Comparison of ENCODE assay signal across 9 cellular contexts in genomic region chr3:30347679-30348216, GRCh38.
DNase-seq lines count a peak whose midpoint lies in the region; ATAC-seq, FAIRE-seq and TF ChIP-seq lines count a peak whose summit lies in the region.
"Had no signal": no experiment of that assay in that cellular context is flagged by ENCODE, and none has a peak within 500 bp of the region (broad histone marks: within the 10 kb centered on the region; RNA-seq: fewer than 3 reads in every experiment).

No MANE protein-coding gene starts in this region.

- H3K9me3 Mint-ChIP-seq in astrocyte (ENCODE audit: unreplicated experiment) = no peaks in the 10 kb centered on the region

- no peaks in the 10 kb centered on the region for H3K36me3 ChIP-seq in astrocyte (ENCODE audit: insufficient read depth, low read length)
- H3K36me3 ChIP-seq: thoracic aorta had no signal

- no peaks in the 10 kb centered on the region for H3K9me3 ChIP-seq in astrocyte (ENCODE audit: insufficient read depth, low read depth, low read length)
- H3K9me3 ChIP-seq: thoracic aorta had no signal

- no peaks in the 10 kb centered on the region for H3K27me3 ChIP-seq in astrocyte (ENCODE audit: insufficient read depth, low read length)

- H4K20me1 ChIP-seq in astrocyte (ENCODE audit: insufficient read depth, low read length) = no peaks in the 10 kb centered on the region

- peaks cover 40% of the 10 kb centered on the region for H3K4me1 ChIP-seq in astrocyte (ENCODE audit: insufficient read depth, low read length)

- no peaks in the 10 kb centered on the region for H3K79me2 ChIP-seq in astrocyte (ENCODE audit: insufficient read depth, low read length)

- FAIRE-seq in astrocyte (lab: Jason Lieb, UNC) = peak; percentile 99

- H3K4me3 ChIP-seq in Jurkat, Clone E6-1 (ENCODE audit: low read length) = no peak overlapping the region
- H3K4me3 ChIP-seq in astrocyte (ENCODE audit: insufficient read depth, low read depth, low read length) = no peak overlapping the region
- H3K4me3 ChIP-seq: thoracic aorta had no signal

- H3K36me3 Mint-ChIP-seq in astrocyte (ENCODE audit: low read depth, unreplicated experiment) = no peaks in the 10 kb centered on the region

- peak; percentile 91 for ATAC-seq in GM21390 (IDR thresholded peaks at IDR 0.05; ENCODE audit: unreplicated experiment)

- H3K4me1 Mint-ChIP-seq in astrocyte (ENCODE audit: low read depth, unreplicated experiment) = peaks cover 37% of the 10 kb centered on the region

- H3K4me3 Mint-ChIP-seq in astrocyte (ENCODE audit: unreplicated experiment) = no peak overlapping the region

- H3K27ac Mint-ChIP-seq in astrocyte (ENCODE audit: unreplicated experiment) = peak overlapping the region; percentile 80

- DNase-seq in AG20443 (ENCODE audit: low spot score) (peak; percentile 76), astrocyte (ENCODE audit: low read depth) (peak; percentile 92), occipital lobe (lab: John Stamatoyannopoulos, UW) (no peak), NOMO-1 treated with DMSO at 0.1 percent for 48 hours (lab: John Stamatoyannopoulos, UW; ENCODE audit: unreplicated experiment) (no peak), NCI-H526 treated with DMSO at 0.1 percent for 48 hours (lab: John Stamatoyannopoulos, UW) (no peak)
- peak; percentile 56 for DNase-seq in Jurkat, Clone E6-1 (ENCODE audit: low read depth, low spot score)
- peak; percentile 31 to 51 for DNase-seq in stimulated activated CD4-positive, alpha-beta T cell treated with anti-CD3 and anti-CD28 coated beads, Interleukin-2, amount 100 ng/mL, for 24 hours

- peak overlapping the region; percentile 59 for H3K4me2 ChIP-seq in astrocyte (ENCODE audit: low read length)

- peak overlapping the region; percentile 40 for H3K9ac ChIP-seq in astrocyte (ENCODE audit: low read length)

- peak overlapping the region; percentile 83 for H3K27ac ChIP-seq in astrocyte (ENCODE audit: low read depth, low read length)
- H3K27ac ChIP-seq: thoracic aorta had no signal

- H3K27me3 Mint-ChIP-seq in astrocyte (ENCODE audit: low read depth, unreplicated experiment) = no peaks in the 10 kb centered on the region

- no peak overlapping the region for H2AFZ ChIP-seq in astrocyte (ENCODE audit: low read depth, low read length)

- no peak for TF ChIP-seq CTCF in astrocyte (IDR thresholded peaks at IDR 0.05; ENCODE audit: insufficient read depth, low read depth, low read length)

Comparison
In these comparisons a context has a peak if more than half of its experiments do, and no peak if none do; other contexts are left out.
1. DNase-seq: peak in AG20443 (single experiment), Jurkat, Clone E6-1 (single experiment), astrocyte (single experiment) and stimulated activated CD4-positive, alpha-beta T cell treated with anti-CD3 and anti-CD28 coated beads, Interleukin-2, amount 100 ng/mL, for 24 hours (2 of 2); none in occipital lobe (single experiment), NOMO-1 treated with DMSO at 0.1 percent for 48 hours (single experiment) and NCI-H526 treated with DMSO at 0.1 percent for 48 hours (single experiment).